ENCODE assay signal across 8 cellular contexts in genomic region chr16:30370444-30371247, GRCh38. TPM values are rescaled to one million over a fixed set of nuclear protein-coding genes. Genes with fewer than 3 reads are reported as not detected.
A peak's percentile ranks its signal among the peaks of the same experiment; 100 is the strongest.
DNase-seq lines count a peak whose midpoint lies in the region; ATAC-seq, FAIRE-seq and TF ChIP-seq lines count a peak whose summit lies in the region.

A gene with protein sequence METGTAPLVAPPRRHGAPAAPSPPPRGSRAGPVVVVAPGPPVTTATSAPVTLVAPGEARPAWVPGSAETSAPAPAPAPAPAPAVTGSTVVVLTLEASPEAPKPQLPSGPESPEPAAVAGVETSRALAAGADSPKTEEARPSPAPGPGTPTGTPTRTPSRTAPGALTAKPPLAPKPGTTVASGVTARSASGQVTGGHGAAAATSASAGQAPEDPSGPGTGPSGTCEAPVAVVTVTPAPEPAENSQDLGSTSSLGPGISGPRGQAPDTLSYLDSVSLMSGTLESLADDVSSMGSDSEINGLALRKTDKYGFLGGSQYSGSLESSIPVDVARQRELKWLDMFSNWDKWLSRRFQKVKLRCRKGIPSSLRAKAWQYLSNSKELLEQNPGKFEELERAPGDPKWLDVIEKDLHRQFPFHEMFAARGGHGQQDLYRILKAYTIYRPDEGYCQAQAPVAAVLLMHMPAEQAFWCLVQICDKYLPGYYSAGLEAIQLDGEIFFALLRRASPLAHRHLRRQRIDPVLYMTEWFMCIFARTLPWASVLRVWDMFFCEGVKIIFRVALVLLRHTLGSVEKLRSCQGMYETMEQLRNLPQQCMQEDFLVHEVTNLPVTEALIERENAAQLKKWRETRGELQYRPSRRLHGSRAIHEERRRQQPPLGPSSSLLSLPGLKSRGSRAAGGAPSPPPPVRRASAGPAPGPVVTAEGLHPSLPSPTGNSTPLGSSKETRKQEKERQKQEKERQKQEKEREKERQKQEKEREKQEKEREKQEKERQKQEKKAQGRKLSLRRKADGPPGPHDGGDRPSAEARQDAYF (minus strand): TSS chr16:30370494. CDS start chr16:30370183, 311 bp downstream.

- peak within 1 kb of the TSS; percentile 75 for H3K14ac ChIP-seq in trophoblast cell (ENCODE audit: low read length)

- WGBS in heart left ventricle, 4 donors: 0 to 1% (median 0%) methylated on average over 42 to 43 of the region's 43 CpGs
- no CpG with 5 or more reads among the region's 43 CpGs for WGBS in trophoblast cell (ENCODE audit: extremely low coverage, insufficient coverage, insufficient read length)
- WGBS in tibial nerve, 2 donors: 0 to 1% methylated on average over 40 of the region's 43 CpGs

- peak within 1 kb of the TSS; percentile 78 to 95 (median 88) for H3K27ac ChIP-seq in heart left ventricle
- peak within 1 kb of the TSS; percentile 75 for H3K27ac ChIP-seq in trophoblast cell (ENCODE audit: low read depth, low read length)
- H3K27ac ChIP-seq in tibial nerve: peak within 1 kb of the TSS; percentile 84 to 96 (median 88)

- H2AFZ ChIP-seq in trophoblast cell (ENCODE audit: insufficient read depth, low read length, poor library complexity): no peak within 1 kb of the TSS

- H3K27ac Mint-ChIP-seq in T-helper 17 cell: peak within 1 kb of the TSS; percentile 95

- peaks cover 53% of the 10 kb centered on the region for H3K4me1 Mint-ChIP-seq in T-helper 17 cell

- ATAC-seq in HG02885 (IDR thresholded peaks at IDR 0.05; ENCODE audit: poor library complexity, unreplicated experiment) (peak; percentile 84), T-helper 17 cell (peak; percentile 87), heart left ventricle (peak; percentile 90 to 96 (median 94))

- peak within 1 kb of the TSS; percentile 90 for H2AK5ac ChIP-seq in trophoblast cell (ENCODE audit: low read length)

- H3K9ac ChIP-seq in trophoblast cell (ENCODE audit: low read length): peak within 1 kb of the TSS; percentile 73

- no peaks in the 10 kb centered on the region for H3K36me3 Mint-ChIP-seq in T-helper 17 cell (ENCODE audit: low read depth)

- H3K4me2 ChIP-seq in trophoblast cell (ENCODE audit: low read length): peak within 1 kb of the TSS; percentile 93

- H3K4ac ChIP-seq in trophoblast cell (ENCODE audit: low read depth, low read length): peak within 1 kb of the TSS; percentile 96

- H3K79me2 ChIP-seq in trophoblast cell (ENCODE audit: control insufficient read depth, insufficient read depth, low read length, poor library complexity): peaks cover 23% of the 10 kb centered on the region

- peak within 1 kb of the TSS; percentile 60 for H2BK120ac ChIP-seq in trophoblast cell (ENCODE audit: insufficient read depth, low read length, poor library complexity)

- H2BK5ac ChIP-seq in trophoblast cell (ENCODE audit: low read depth, low read length, poor library complexity): peak within 1 kb of the TSS; percentile 70

- H3K27me3 ChIP-seq in heart left ventricle: no peaks in the 10 kb centered on the region
- H3K27me3 ChIP-seq in trophoblast cell (ENCODE audit: insufficient read depth, low read length): no peaks in the 10 kb centered on the region
- H3K27me3 ChIP-seq in tibial nerve: no peaks in the 10 kb centered on the region

- DNase-seq in GM12891 (ENCODE audit: insufficient read length, low spot score): peak; percentile 92
- peak; percentile 100 for DNase-seq in NCI-H1694 (lab: John Stamatoyannopoulos, UW)
- peak; percentile 90 to 98 (median 96) for DNase-seq in T-helper 17 cell
- DNase-seq in amniotic stem cell (lab: John Stamatoyannopoulos, UW): peak; percentile 100
- DNase-seq in heart left ventricle: peak; percentile 97 to 99 (median 98)
- peak; percentile 99 to 100 for DNase-seq in trophoblast cell
- peak; percentile 97 to 99 for DNase-seq in tibial nerve (ENCODE audit: low spot score in 2 of 2)

- no peak for TF ChIP-seq POLR2A in GM12891 (IDR thresholded peaks at IDR 0.05; ENCODE audit: low read depth, low read length)
- TF ChIP-seq POLR2A in heart left ventricle (IDR thresholded peaks at IDR 0.05): peak in 1 of 2 donors; percentile 73
- peak; percentile 11 to 52 for TF ChIP-seq POLR2A in tibial nerve (IDR thresholded peaks at IDR 0.05)

- H3K27me3 Mint-ChIP-seq in T-helper 17 cell: no peaks in the 10 kb centered on the region

- H3K36me3 ChIP-seq in heart left ventricle: peaks cover 0 to 15% (median 8%) of the 10 kb centered on the region in 9 donors
- H3K36me3 ChIP-seq in trophoblast cell (ENCODE audit: control insufficient read depth in 1 of 2, insufficient read depth in 2 of 2, low read length in 2 of 2): peaks cover 2 to 9% of the 10 kb centered on the region in 2 experiments
- H3K36me3 ChIP-seq in tibial nerve: peaks cover 0 to 5% (median 0%) of the 10 kb centered on the region in 3 donors

- TF ChIP-seq CTCF in heart left ventricle (IDR thresholded peaks at IDR 0.05) (peak in 9 of 12 donors; percentile 7 to 54 (median 29)), tibial nerve (IDR thresholded peaks at IDR 0.05) (peak; percentile 13 to 38 (median 26))

- H3K4me3 ChIP-seq in heart left ventricle (peak within 1 kb of the TSS; percentile 78 to 99 (median 91)), trophoblast cell (ENCODE audit: low read depth, low read length) (peak within 1 kb of the TSS; percentile 83), tibial nerve (peak within 1 kb of the TSS; percentile 70 to 89 (median 76))

- H3K23ac ChIP-seq in trophoblast cell (ENCODE audit: low read length): no peak within 1 kb of the TSS

- H4K8ac ChIP-seq in trophoblast cell (ENCODE audit: low read depth, low read length): peak within 1 kb of the TSS; percentile 91

- H3K4me1 ChIP-seq in heart left ventricle: peaks cover 0 to 49% (median 35%) of the 10 kb centered on the region in 12 donors
- peaks cover 21 to 27% of the 10 kb centered on the region in 2 experiments for H3K4me1 ChIP-seq in trophoblast cell (ENCODE audit: control insufficient read depth in 1 of 2, insufficient read depth in 2 of 2, low read length in 2 of 2)
- H3K4me1 ChIP-seq in tibial nerve: peaks cover 0 to 46% (median 23%) of the 10 kb centered on the region in 4 donors

- H3K79me1 ChIP-seq in trophoblast cell (ENCODE audit: low read length): peaks cover 10% of the 10 kb centered on the region

- H3K18ac ChIP-seq in trophoblast cell (ENCODE audit: low read length): peak within 1 kb of the TSS; percentile 54

- H3K4me3 Mint-ChIP-seq in T-helper 17 cell: peak within 1 kb of the TSS; percentile 94

- peak; percentile 99 for FAIRE-seq in GM12891 (lab: Jason Lieb, UNC)

- intact Hi-C loops in heart left ventricle (cut with DNase I): loop anchor here in 1 of 10 donors (2.0 kb wide), 1 partner anchor 16 kb away; the partner anchor contains the start of gene CD2BP2

- peak; percentile 34 to 65 for TF ChIP-seq EP300 in tibial nerve (IDR thresholded peaks at IDR 0.05)

- peak within 1 kb of the TSS; percentile 89 for H4K12ac ChIP-seq in trophoblast cell (ENCODE audit: low read depth, low read length)

- no peaks in the 10 kb centered on the region for H3K9me3 ChIP-seq in T-helper 17 cell (ENCODE audit: control insufficient read depth, low read length, poor library complexity, severe bottlenecking)
- H3K9me3 ChIP-seq in heart left ventricle: no peaks in the 10 kb centered on the region
- no peaks in the 10 kb centered on the region for H3K9me3 ChIP-seq in trophoblast cell (ENCODE audit: insufficient read depth, low read depth, low read length)
- no peaks in the 10 kb centered on the region for H3K9me3 ChIP-seq in tibial nerve

- peak within 1 kb of the TSS; percentile 35 for H2BK12ac ChIP-seq in trophoblast cell (ENCODE audit: low read length)

- peak within 1 kb of the TSS; percentile 86 for H4K91ac ChIP-seq in trophoblast cell (ENCODE audit: low read depth, low read length)

TF ChIP-seq in GM12891, 5 proteins besides CTCF, POLR2A, EP300 and RAD21:
- TF ChIP-seq PAX5 (IDR thresholded peaks at IDR 0.05; ENCODE audit: insufficient read depth, low read length, severe bottlenecking): no peak
- TF ChIP-seq TAF1 (IDR thresholded peaks at IDR 0.05; ENCODE audit: low read depth, low read length): no peak
- 0 out of 2 replicates have a peak, but pooled peaks have one; percentile 13 for TF ChIP-seq POU2F2 (IDR thresholded peaks at IDR 0.05; ENCODE audit: low read depth, low read length)
- TF ChIP-seq POLR2AphosphoS5 (IDR thresholded peaks at IDR 0.05; ENCODE audit: low read depth, low read length): no peak
- peak; percentile 85 for TF ChIP-seq SPI1 (IDR thresholded peaks at IDR 0.05; ENCODE audit: low read depth, low read length)
TF ChIP-seq in GM12891: peak in this region for 2.

RNA-seq across cellular contexts. Expression of the gene that starts here (rescaled TPM):
- polyA plus RNA-seq in GM12891 (2012; ENCODE audit: low read depth, missing spikeins): 18.0 TPM
- 10 to 100 TPM; 27.4 to 28.8 TPM for total RNA-seq in T-helper 17 cell
- total RNA-seq in heart left ventricle: 10 to 100 TPM; 16.9 to 33.2 (median 24.2) TPM
- 10 to 100 TPM; 18.1 to 40.0 TPM for polyA plus RNA-seq in heart left ventricle
- polyA plus RNA-seq in trophoblast cell (2013): 29.4 and 29.9 TPM in 2 replicates
- 10 to 100 TPM; 25.6 to 52.2 (median 31.1) TPM for total RNA-seq in tibial nerve

Comparison
In these comparisons a context has a peak if more than half of its experiments do, and no peak if none do; other contexts are left out.
1. Peak in every context shown above with its lines: DNase-seq, ATAC-seq, H3K4me3 ChIP-seq and H3K27ac ChIP-seq.